Comparison of ENCODE assay signal across 1 cellular context in genomic region chr19:4830768-4831265, GRCh38.
TF ChIP-seq lines count a peak whose summit lies in the region.

No MANE protein-coding gene starts in this region.

TF ChIP-seq in H1, 55 proteins besides CTCF, POLR2A, EP300 and RAD21 (continued from another document):
- TF ChIP-seq, protein P1, sequence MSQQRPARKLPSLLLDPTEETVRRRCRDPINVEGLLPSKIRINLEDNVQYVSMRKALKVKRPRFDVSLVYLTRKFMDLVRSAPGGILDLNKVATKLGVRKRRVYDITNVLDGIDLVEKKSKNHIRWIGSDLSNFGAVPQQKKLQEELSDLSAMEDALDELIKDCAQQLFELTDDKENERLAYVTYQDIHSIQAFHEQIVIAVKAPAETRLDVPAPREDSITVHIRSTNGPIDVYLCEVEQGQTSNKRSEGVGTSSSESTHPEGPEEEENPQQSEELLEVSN (IDR thresholded peaks at IDR 0.05), result no peak
- TF ChIP-seq RNF2 (IDR thresholded peaks at IDR 0.05; ENCODE audit: borderline replicate concordance, low read depth, low read length, missing control alignments, poor library complexity, severe bottlenecking) (peak; percentile 30), RXRA (IDR thresholded peaks at IDR 0.05; ENCODE audit: insufficient read depth, low read depth, low read length) (no peak)
